ENCODE assay signal across 1 cellular context in the genomic region with DNA sequence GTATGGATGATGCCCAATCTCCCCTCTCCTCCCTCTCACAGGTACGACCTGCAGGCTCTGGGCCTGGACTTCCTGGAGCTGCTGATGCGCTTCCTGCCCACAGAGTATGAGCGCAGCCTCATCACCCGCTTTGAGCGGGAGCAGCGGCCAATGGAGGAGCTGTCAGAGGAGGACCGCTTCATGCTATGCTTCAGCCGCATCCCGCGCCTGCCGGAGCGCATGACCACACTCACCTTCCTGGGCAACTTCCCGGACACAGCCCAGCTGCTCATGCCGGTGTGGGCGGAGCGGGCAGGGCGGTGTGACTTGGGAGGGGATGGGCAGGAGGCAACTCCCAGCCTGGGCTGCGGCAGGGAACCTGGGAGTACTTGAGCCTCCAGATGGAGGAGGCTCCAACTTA.
TF ChIP-seq lines count a peak whose summit lies in the region.

No MANE protein-coding gene starts in this region.

TF ChIP-seq in GM12878, 131 proteins besides CTCF, POLR2A, EP300 and RAD21:
- no peak for TF ChIP-seq CREM (IDR thresholded peaks at IDR 0.05; ENCODE audit: low read depth)
- no peak for TF ChIP-seq RCOR1 (conservative IDR thresholded peaks at IDR 0.05; ENCODE audit: low read depth, low read length)
- TF ChIP-seq, protein P1, sequence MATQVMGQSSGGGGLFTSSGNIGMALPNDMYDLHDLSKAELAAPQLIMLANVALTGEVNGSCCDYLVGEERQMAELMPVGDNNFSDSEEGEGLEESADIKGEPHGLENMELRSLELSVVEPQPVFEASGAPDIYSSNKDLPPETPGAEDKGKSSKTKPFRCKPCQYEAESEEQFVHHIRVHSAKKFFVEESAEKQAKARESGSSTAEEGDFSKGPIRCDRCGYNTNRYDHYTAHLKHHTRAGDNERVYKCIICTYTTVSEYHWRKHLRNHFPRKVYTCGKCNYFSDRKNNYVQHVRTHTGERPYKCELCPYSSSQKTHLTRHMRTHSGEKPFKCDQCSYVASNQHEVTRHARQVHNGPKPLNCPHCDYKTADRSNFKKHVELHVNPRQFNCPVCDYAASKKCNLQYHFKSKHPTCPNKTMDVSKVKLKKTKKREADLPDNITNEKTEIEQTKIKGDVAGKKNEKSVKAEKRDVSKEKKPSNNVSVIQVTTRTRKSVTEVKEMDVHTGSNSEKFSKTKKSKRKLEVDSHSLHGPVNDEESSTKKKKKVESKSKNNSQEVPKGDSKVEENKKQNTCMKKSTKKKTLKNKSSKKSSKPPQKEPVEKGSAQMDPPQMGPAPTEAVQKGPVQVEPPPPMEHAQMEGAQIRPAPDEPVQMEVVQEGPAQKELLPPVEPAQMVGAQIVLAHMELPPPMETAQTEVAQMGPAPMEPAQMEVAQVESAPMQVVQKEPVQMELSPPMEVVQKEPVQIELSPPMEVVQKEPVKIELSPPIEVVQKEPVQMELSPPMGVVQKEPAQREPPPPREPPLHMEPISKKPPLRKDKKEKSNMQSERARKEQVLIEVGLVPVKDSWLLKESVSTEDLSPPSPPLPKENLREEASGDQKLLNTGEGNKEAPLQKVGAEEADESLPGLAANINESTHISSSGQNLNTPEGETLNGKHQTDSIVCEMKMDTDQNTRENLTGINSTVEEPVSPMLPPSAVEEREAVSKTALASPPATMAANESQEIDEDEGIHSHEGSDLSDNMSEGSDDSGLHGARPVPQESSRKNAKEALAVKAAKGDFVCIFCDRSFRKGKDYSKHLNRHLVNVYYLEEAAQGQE (IDR thresholded peaks at IDR 0.05; ENCODE audit: low read depth, low read length) = no peak
- TF ChIP-seq NR2F1 (conservative IDR thresholded peaks at IDR 0.05) = no peak
- TF ChIP-seq STAT1 (conservative IDR thresholded peaks at IDR 0.05) = no peak
- TF ChIP-seq, protein P2, sequence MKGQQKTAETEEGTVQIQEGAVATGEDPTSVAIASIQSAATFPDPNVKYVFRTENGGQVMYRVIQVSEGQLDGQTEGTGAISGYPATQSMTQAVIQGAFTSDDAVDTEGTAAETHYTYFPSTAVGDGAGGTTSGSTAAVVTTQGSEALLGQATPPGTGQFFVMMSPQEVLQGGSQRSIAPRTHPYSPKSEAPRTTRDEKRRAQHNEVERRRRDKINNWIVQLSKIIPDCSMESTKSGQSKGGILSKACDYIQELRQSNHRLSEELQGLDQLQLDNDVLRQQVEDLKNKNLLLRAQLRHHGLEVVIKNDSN (IDR thresholded peaks at IDR 0.05; ENCODE audit: borderline replicate concordance, extremely low read length, insufficient read depth, low read depth, low read length) = no peak
- TF ChIP-seq, protein P3, sequence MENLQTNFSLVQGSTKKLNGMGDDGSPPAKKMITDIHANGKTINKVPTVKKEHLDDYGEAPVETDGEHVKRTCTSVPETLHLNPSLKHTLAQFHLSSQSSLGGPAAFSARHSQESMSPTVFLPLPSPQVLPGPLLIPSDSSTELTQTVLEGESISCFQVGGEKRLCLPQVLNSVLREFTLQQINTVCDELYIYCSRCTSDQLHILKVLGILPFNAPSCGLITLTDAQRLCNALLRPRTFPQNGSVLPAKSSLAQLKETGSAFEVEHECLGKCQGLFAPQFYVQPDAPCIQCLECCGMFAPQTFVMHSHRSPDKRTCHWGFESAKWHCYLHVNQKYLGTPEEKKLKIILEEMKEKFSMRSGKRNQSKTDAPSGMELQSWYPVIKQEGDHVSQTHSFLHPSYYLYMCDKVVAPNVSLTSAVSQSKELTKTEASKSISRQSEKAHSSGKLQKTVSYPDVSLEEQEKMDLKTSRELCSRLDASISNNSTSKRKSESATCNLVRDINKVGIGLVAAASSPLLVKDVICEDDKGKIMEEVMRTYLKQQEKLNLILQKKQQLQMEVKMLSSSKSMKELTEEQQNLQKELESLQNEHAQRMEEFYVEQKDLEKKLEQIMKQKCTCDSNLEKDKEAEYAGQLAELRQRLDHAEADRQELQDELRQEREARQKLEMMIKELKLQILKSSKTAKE (IDR thresholded peaks at IDR 0.05; ENCODE audit: low read depth, poor library complexity, severe bottlenecking) = no peak
- no peak for TF ChIP-seq ZZZ3 (IDR thresholded peaks at IDR 0.05; ENCODE audit: control insufficient read depth, insufficient read length, low read depth)
- TF ChIP-seq, protein P4, sequence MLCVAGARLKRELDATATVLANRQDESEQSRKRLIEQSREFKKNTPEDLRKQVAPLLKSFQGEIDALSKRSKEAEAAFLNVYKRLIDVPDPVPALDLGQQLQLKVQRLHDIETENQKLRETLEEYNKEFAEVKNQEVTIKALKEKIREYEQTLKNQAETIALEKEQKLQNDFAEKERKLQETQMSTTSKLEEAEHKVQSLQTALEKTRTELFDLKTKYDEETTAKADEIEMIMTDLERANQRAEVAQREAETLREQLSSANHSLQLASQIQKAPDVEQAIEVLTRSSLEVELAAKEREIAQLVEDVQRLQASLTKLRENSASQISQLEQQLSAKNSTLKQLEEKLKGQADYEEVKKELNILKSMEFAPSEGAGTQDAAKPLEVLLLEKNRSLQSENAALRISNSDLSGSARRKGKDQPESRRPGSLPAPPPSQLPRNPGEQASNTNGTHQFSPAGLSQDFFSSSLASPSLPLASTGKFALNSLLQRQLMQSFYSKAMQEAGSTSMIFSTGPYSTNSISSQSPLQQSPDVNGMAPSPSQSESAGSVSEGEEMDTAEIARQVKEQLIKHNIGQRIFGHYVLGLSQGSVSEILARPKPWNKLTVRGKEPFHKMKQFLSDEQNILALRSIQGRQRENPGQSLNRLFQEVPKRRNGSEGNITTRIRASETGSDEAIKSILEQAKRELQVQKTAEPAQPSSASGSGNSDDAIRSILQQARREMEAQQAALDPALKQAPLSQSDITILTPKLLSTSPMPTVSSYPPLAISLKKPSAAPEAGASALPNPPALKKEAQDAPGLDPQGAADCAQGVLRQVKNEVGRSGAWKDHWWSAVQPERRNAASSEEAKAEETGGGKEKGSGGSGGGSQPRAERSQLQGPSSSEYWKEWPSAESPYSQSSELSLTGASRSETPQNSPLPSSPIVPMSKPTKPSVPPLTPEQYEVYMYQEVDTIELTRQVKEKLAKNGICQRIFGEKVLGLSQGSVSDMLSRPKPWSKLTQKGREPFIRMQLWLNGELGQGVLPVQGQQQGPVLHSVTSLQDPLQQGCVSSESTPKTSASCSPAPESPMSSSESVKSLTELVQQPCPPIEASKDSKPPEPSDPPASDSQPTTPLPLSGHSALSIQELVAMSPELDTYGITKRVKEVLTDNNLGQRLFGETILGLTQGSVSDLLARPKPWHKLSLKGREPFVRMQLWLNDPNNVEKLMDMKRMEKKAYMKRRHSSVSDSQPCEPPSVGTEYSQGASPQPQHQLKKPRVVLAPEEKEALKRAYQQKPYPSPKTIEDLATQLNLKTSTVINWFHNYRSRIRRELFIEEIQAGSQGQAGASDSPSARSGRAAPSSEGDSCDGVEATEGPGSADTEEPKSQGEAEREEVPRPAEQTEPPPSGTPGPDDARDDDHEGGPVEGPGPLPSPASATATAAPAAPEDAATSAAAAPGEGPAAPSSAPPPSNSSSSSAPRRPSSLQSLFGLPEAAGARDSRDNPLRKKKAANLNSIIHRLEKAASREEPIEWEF (IDR thresholded peaks at IDR 0.05; ENCODE audit: insufficient replicate concordance, low read depth, low read length) = no peak
- no peak for TF ChIP-seq TAF1 (IDR thresholded peaks at IDR 0.05; ENCODE audit: borderline replicate concordance, low read depth, low read length)
- no peak for TF ChIP-seq BCL11A (IDR thresholded peaks at IDR 0.05; ENCODE audit: low read depth, low read length)
- TF ChIP-seq PML (IDR thresholded peaks at IDR 0.05; ENCODE audit: low read length) = no peak
- no peak for TF ChIP-seq ETV6 (conservative IDR thresholded peaks at IDR 0.05 in 1 of 2, IDR thresholded peaks at IDR 0.05 in 1 of 2; ENCODE audit: borderline replicate concordance in 1 of 2, low read depth in 1 of 2)
- TF ChIP-seq, protein P5, sequence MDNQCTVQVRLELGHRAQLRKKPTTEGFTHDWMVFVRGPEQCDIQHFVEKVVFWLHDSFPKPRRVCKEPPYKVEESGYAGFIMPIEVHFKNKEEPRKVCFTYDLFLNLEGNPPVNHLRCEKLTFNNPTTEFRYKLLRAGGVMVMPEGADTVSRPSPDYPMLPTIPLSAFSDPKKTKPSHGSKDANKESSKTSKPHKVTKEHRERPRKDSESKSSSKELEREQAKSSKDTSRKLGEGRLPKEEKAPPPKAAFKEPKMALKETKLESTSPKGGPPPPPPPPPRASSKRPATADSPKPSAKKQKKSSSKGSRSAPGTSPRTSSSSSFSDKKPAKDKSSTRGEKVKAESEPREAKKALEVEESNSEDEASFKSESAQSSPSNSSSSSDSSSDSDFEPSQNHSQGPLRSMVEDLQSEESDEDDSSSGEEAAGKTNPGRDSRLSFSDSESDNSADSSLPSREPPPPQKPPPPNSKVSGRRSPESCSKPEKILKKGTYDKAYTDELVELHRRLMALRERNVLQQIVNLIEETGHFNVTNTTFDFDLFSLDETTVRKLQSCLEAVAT (IDR thresholded peaks at IDR 0.05) = no peak
- TF ChIP-seq, protein P6, sequence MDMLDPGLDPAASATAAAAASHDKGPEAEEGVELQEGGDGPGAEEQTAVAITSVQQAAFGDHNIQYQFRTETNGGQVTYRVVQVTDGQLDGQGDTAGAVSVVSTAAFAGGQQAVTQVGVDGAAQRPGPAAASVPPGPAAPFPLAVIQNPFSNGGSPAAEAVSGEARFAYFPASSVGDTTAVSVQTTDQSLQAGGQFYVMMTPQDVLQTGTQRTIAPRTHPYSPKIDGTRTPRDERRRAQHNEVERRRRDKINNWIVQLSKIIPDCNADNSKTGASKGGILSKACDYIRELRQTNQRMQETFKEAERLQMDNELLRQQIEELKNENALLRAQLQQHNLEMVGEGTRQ (IDR thresholded peaks at IDR 0.05; ENCODE audit: borderline replicate concordance, low read depth, low read length) = no peak
